17 cellular contexts compared by ENCODE assay signal in genomic region chr14:69284170-69284569, GRCh38. TPM values are rescaled to one million over a fixed set of nuclear protein-coding genes. Genes with fewer than 3 reads are reported as not detected.
A peak's percentile ranks its signal among the peaks of the same experiment; 100 is the strongest.
DNase-seq lines count a peak whose midpoint lies in the region; TF ChIP-seq lines count a peak whose summit lies in the region.
"Had no signal": no experiment of that assay in that cellular context is flagged by ENCODE, and none has a peak within 500 bp of the region (broad histone marks: within the 10 kb centered on the region; RNA-seq: fewer than 3 reads in every experiment).

No MANE protein-coding gene starts in this region.

- WGBS in endodermal cell (ENCODE audit: insufficient coverage in 1 of 2, insufficient read length in 1 of 2), 2 experiments, result 91 to 97% methylated on average over 5 to 9 of the region's 9 CpGs

- H3K27me3 ChIP-seq in endodermal cell (ENCODE audit: control insufficient read depth, insufficient read depth, low read length, poor library complexity, severe bottlenecking) (no peaks in the 10 kb centered on the region), left ventricle myocardium inferior (ENCODE audit: low read depth) (no peaks in the 10 kb centered on the region)

- no peak overlapping the region for H3K4me3 Mint-ChIP-seq in endodermal cell
- H3K4me3 Mint-ChIP-seq: B cell; CD4-positive, alpha-beta T cell had no signal

- no peaks in the 10 kb centered on the region for H3K9me3 Mint-ChIP-seq in endodermal cell
- H3K9me3 Mint-ChIP-seq: CD4-positive, alpha-beta T cell had no signal

- H3K4me1 ChIP-seq in endodermal cell (ENCODE audit: control insufficient read depth, insufficient read depth, low read length) (no peaks in the 10 kb centered on the region), left ventricle myocardium inferior (peaks cover 73% of the 10 kb centered on the region)
- H3K4me1 ChIP-seq: HAP-1 had no signal

- H3K4me1 Mint-ChIP-seq in endodermal cell, result no peaks in the 10 kb centered on the region
- H3K4me1 Mint-ChIP-seq: B cell had no signal

- intact Hi-C loops in left ventricle myocardium inferior (cut with micrococcal nuclease), result no loop called here

- peaks cover 11% of the 10 kb centered on the region for H3K27me3 Mint-ChIP-seq in endodermal cell (ENCODE audit: insufficient read depth)
- H3K27me3 Mint-ChIP-seq: CD4-positive, alpha-beta T cell had no signal

- H3K27ac ChIP-seq in endodermal cell (ENCODE audit: low read depth, low read length) (no peak overlapping the region), left ventricle myocardium inferior (replicated peaks) (peak overlapping the region; percentile 66)

- TF ChIP-seq CTCF in endodermal cell (conservative IDR thresholded peaks at IDR 0.05), result no peak
- TF ChIP-seq CTCF in left ventricle myocardium inferior (IDR thresholded peaks at IDR 0.05; ENCODE audit: borderline replicate concordance), result no peak

- no peak overlapping the region for H3K27ac Mint-ChIP-seq in endodermal cell
- H3K27ac Mint-ChIP-seq: B cell; CD4-positive, alpha-beta T cell had no signal

- DNase-seq in activated CD8-positive, alpha-beta memory T cell treated with anti-CD3 and anti-CD28 coated beads, Interleukin-2, amount 50 U/mL, for 48 hours, result peak; percentile 23
- no peak for DNase-seq in activated CD8-positive, alpha-beta memory T cell treated with anti-CD3 and anti-CD28 coated beads, Interleukin-2, amount 50 U/mL, for 4 hours
- DNase-seq in endodermal cell, result peak; percentile 34
- peak; percentile 36 for DNase-seq in left ventricle myocardium inferior
- peak; percentile 65 for DNase-seq in mesenteric fat pad (ENCODE audit: low spot score)
- no peak for DNase-seq in EL
- DNase-seq in KG1 (lab: John Stamatoyannopoulos, UW), result no peak
- no peak for DNase-seq in T-helper 9 cell
- DNase-seq: 8988T; C1 segment of cervical spinal cord; Calu3; CD4-positive, alpha-beta T cell; DMS 273 treated with DMSO at 0.1 percent for 48 hours; DMS79 had no signal

- H3K36me3 Mint-ChIP-seq in endodermal cell (ENCODE audit: low read depth), result no peaks in the 10 kb centered on the region

- H3K4me3 ChIP-seq in endodermal cell (ENCODE audit: low read length) (no peak overlapping the region), left ventricle myocardium inferior (no peak overlapping the region)
- H3K4me3 ChIP-seq: HAP-1 had no signal

- no peaks in the 10 kb centered on the region for H3K36me3 ChIP-seq in endodermal cell (ENCODE audit: control insufficient read depth, insufficient read depth, low read length)
- no peaks in the 10 kb centered on the region for H3K36me3 ChIP-seq in left ventricle myocardium inferior
- H3K36me3 ChIP-seq: HAP-1 had no signal

- no peak overlapping the region for H3K9ac ChIP-seq in endodermal cell (ENCODE audit: extremely low read depth, low read length, poor library complexity, severe bottlenecking)

- H3K9me3 ChIP-seq in endodermal cell (ENCODE audit: control insufficient read depth, low read length) (no peaks in the 10 kb centered on the region), left ventricle myocardium inferior (replicated peaks) (no peaks in the 10 kb centered on the region)
- H3K9me3 ChIP-seq: HAP-1 had no signal

RNA-seq across cellular contexts. Expression of gene GALNT16, which starts 24.2 kb away (rescaled TPM):
- total RNA-seq in endodermal cell, result 1 to 10 TPM; 2.2 to 8.0 TPM
- polyA plus RNA-seq in endodermal cell (2013, experiment 1 of 2), result 22.3 TPM
- 17.7 TPM for polyA plus RNA-seq in endodermal cell (2013, experiment 2 of 2)
- total RNA-seq in left ventricle myocardium inferior, result 70.5 TPM
- total RNA-seq in mesenteric fat pad, result 14.9 TPM
- total RNA-seq: CD4-positive, alpha-beta T cell; HT-29 had no signal

Comparison
In these comparisons a context has a peak if more than half of its experiments do, and no peak if none do; other contexts are left out.
1. DNase-seq: peak in activated CD8-positive, alpha-beta memory T cell treated with anti-CD3 and anti-CD28 coated beads, Interleukin-2, amount 50 U/mL, for 48 hours (single experiment), endodermal cell (single experiment), left ventricle myocardium inferior (single experiment) and mesenteric fat pad (single experiment); none in activated CD8-positive, alpha-beta memory T cell treated with anti-CD3 and anti-CD28 coated beads, Interleukin-2, amount 50 U/mL, for 4 hours (single experiment), EL (single experiment), KG1 (single experiment) and T-helper 9 cell (single experiment).